21 cellular contexts compared by ENCODE assay signal in the genomic region with DNA sequence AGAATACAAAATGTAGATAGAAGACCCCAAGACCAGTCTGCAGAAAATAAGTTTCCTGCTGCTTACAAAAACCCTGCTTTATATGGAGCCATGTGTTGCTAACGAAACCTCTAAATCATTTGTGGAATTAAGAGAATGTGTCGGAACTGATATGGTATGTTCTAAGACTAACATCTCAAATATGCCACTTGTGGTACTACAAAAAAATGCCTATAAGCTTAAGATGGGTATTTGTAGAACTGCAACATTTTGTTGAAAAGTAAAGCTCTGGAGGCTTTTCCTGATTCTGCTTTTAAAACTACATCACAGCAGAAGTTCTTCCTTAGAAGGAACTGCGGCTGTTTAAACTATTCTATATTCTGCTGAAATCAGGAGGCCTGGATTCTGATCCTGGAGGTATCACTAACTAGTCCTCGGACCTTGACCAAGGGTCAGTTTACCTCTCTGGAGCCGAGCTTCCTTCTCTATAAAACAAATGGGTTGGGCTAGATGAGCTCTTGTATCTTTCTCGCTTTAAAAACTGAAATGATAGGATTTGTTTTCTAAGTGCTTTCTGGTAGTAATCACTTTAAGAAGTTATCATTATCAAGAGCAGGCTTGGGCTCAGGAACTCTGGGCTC.
DNase-seq lines count a peak whose midpoint lies in the region; ATAC-seq and TF ChIP-seq lines count a peak whose summit lies in the region.
"Had no signal": no experiment of that assay in that cellular context is flagged by ENCODE, and none has a peak within 500 bp of the region (broad histone marks: within the 10 kb centered on the region; RNA-seq: fewer than 3 reads in every experiment).

No MANE protein-coding gene starts in this region.

- peak; percentile 48 for DNase-seq in GM03348 (ENCODE audit: low spot score)
- DNase-seq in adipocyte (ENCODE audit: low read depth), result peak; percentile 81
- peak; percentile 42 to 54 for DNase-seq in foreskin fibroblast
- DNase-seq in skeletal muscle cell (ENCODE audit: low read depth), result peak; percentile 37
- DNase-seq in NCI-H146 treated with DMSO at 0.1 percent for 48 hours (lab: John Stamatoyannopoulos, UW; ENCODE audit: unreplicated experiment), result no peak
- DNase-seq in RWPE1 (ENCODE audit: low spot score), result no peak
- DNase-seq in activated CD4-positive, alpha-beta T cell treated with anti-CD3 and anti-CD28 coated beads, Interleukin-2, amount 50 U/mL, for 48 hours, result no peak
- DNase-seq: activated CD8-positive, alpha-beta T cell treated with anti-CD3 and anti-CD28 coated beads for 36 hours; activated naive CD8-positive, alpha-beta T cell treated with anti-CD3 and anti-CD28 coated beads for 36 hours; activated T-cell treated with anti-CD3 and anti-CD28 coated beads, Interleukin-2, amount 50 U/mL, for 72 hours; BE2C; DMS153; KBM-7; mammary epithelial cell; NCI-H1092 treated with DMSO at 0.1 percent for 48 hours; NCI-H774; Peyer's patch; stimulated activated CD4-positive, alpha-beta T cell treated with anti-CD3 and anti-CD28 coated beads, Interleukin-2, amount 100 ng/mL, for 48 hours; stimulated activated CD8-positive, alpha-beta memory T cell treated with anti-CD3 and anti-CD28 coated beads, Interleukin-4, amount 100 ng/mL, for 48 hours had no signal

- peak overlapping the region; percentile 50 for H3K9ac ChIP-seq in adipocyte (ENCODE audit: low read length)

- CTCF ChIA-PET in RWPE1 (lab: Yijun Ruan, JAX), result interaction anchor here (1.0 kb wide), 1 partner anchor 119 kb away, joined by 3 read pairs; a partner anchor contains a TSS

- POLR2A ChIA-PET in RWPE1 (lab: Yijun Ruan, JAX; ENCODE audit: low non-redundant PET), result no interaction called here

- H3K4me3 ChIP-seq in adipocyte (ENCODE audit: low read length), result no peak overlapping the region
- no peak overlapping the region for H3K4me3 ChIP-seq in foreskin fibroblast (ENCODE audit: low read depth in 1 of 2, low read length in 2 of 2)
- H3K4me3 ChIP-seq in skeletal muscle cell (ENCODE audit: low read depth, low read length), result no peak overlapping the region
- H3K4me3 ChIP-seq: Peyer's patch, suprapubic skin had no signal

- H3K4me1 ChIP-seq in adipocyte (ENCODE audit: control insufficient read depth, insufficient read depth, low read length), result peaks cover 33% of the 10 kb centered on the region
- H3K4me1 ChIP-seq: BE2C, Peyer's patch, suprapubic skin had no signal

- H3K36me3 ChIP-seq in adipocyte (ENCODE audit: control insufficient read depth, insufficient read depth, low read length, severe bottlenecking), result no peaks in the 10 kb centered on the region
- H3K36me3 ChIP-seq: BE2C had no signal

- no peak for ATAC-seq in HG03460 (IDR thresholded peaks at IDR 0.05; ENCODE audit: unreplicated experiment)
- ATAC-seq: activated CD8-positive, alpha-beta T cell treated with anti-CD3 and anti-CD28 coated beads for 36 hours; activated T-cell treated with anti-CD3 and anti-CD28 coated beads, Interleukin-2, amount 50 U/mL, for 72 hours had no signal

- TF ChIP-seq CTCF in foreskin fibroblast (IDR thresholded peaks at IDR 0.05; ENCODE audit: low read depth, low read length), result no peak
- TF ChIP-seq CTCF in RWPE1 (conservative IDR thresholded peaks at IDR 0.05; ENCODE audit: low read depth), result no peak

- H3K9me3 ChIP-seq in adipocyte (ENCODE audit: control insufficient read depth, low read length), result no peaks in the 10 kb centered on the region
- H3K9me3 ChIP-seq: BE2C, Peyer's patch, suprapubic skin had no signal

- H3K27ac ChIP-seq in RWPE1, result no peak overlapping the region
- H3K27ac ChIP-seq: Peyer's patch, suprapubic skin had no signal

- H3K27me3 ChIP-seq in adipocyte (replicated peaks; ENCODE audit: control insufficient read depth, insufficient read depth, low read length), result no peaks in the 10 kb centered on the region
- H3K27me3 ChIP-seq: BE2C, Peyer's patch, suprapubic skin had no signal

Comparison
In these comparisons a context has a peak if more than half of its experiments do, and no peak if none do; other contexts are left out.
1. DNase-seq: peak in GM03348 (single experiment), adipocyte (single experiment), foreskin fibroblast (2 of 2) and skeletal muscle cell (single experiment); none in NCI-H146 treated with DMSO at 0.1 percent for 48 hours (single experiment), RWPE1 (single experiment) and activated CD4-positive, alpha-beta T cell treated with anti-CD3 and anti-CD28 coated beads, Interleukin-2, amount 50 U/mL, for 48 hours (0 of 2).